In genomic region chr5:142324871-142325676, GRCh38 we compare ENCODE assay signal across 1 cellular context.
TF ChIP-seq lines count a peak whose summit lies in the region.

Gene SPRY4 (minus strand): TSS chr5:142325021. CDS start chr5:142315108, 9,913 bp downstream.

TF ChIP-seq in HepG2, 621 proteins besides CTCF, POLR2A, EP300 and RAD21 (continued from another document and continues in another):
- TF ChIP-seq ZFP90 (CRISPR knock-in tag; IDR thresholded peaks at IDR 0.05; ENCODE audit: borderline replicate concordance), result peak; percentile 62; the same call in 1 of the 2 replicates
- TF ChIP-seq ZHX1 (CRISPR knock-in tag; IDR thresholded peaks at IDR 0.05; ENCODE audit: low read depth), result no peak
- no peak for TF ChIP-seq ZNF577 (CRISPR knock-in tag; IDR thresholded peaks at IDR 0.05; ENCODE audit: borderline replicate concordance, low read depth)
- TF ChIP-seq ZNF318 (CRISPR knock-in tag; IDR thresholded peaks at IDR 0.05), result no peak
- no peak for TF ChIP-seq IRF1 (CRISPR knock-in tag; IDR thresholded peaks at IDR 0.05; ENCODE audit: low read depth)
- no peak for TF ChIP-seq ZNF3 (CRISPR knock-in tag; IDR thresholded peaks at IDR 0.05)
- TF ChIP-seq STAG1 (CRISPR knock-in tag; IDR thresholded peaks at IDR 0.05), result peak; percentile 34
- TF ChIP-seq FOSL1 (CRISPR knock-in tag; IDR thresholded peaks at IDR 0.05; ENCODE audit: borderline replicate concordance), result peak; percentile 1; the same call in 1 of the 2 replicates
- no peak for TF ChIP-seq FOXC1 (CRISPR knock-in tag; IDR thresholded peaks at IDR 0.05; ENCODE audit: borderline replicate concordance)
- TF ChIP-seq PAX8 (CRISPR knock-in tag; IDR thresholded peaks at IDR 0.05; ENCODE audit: borderline replicate concordance), result no peak; the same call in 1 of the 2 replicates
- TF ChIP-seq NCOR1 (IDR thresholded peaks at IDR 0.05; ENCODE audit: borderline replicate concordance, low read length), result no peak; the same call in 1 of the 2 replicates
- TF ChIP-seq ATRX (CRISPR knock-in tag; IDR thresholded peaks at IDR 0.05; ENCODE audit: borderline replicate concordance), result no peak
- peak; percentile 38; the same call in 1 of the 2 replicates for TF ChIP-seq ZNF879 (CRISPR knock-in tag; IDR thresholded peaks at IDR 0.05)
- TF ChIP-seq NRL (CRISPR knock-in tag; IDR thresholded peaks at IDR 0.05; ENCODE audit: borderline replicate concordance), result peak; percentile 47; the same call in 1 of the 2 replicates
- no peak for TF ChIP-seq ZNF746 (CRISPR knock-in tag; IDR thresholded peaks at IDR 0.05)
- peak; percentile 64 for TF ChIP-seq SRSF1 (optimal IDR thresholded peaks at IDR 0.05; ENCODE audit: low read depth, low read length)
- TF ChIP-seq ZSCAN22 (CRISPR knock-in tag; IDR thresholded peaks at IDR 0.05), result no peak
- TF ChIP-seq U2AF1 (optimal IDR thresholded peaks at IDR 0.05; ENCODE audit: low read depth, low read length), result no peak
- TF ChIP-seq ZFP1 (CRISPR knock-in tag; IDR thresholded peaks at IDR 0.05), result peak; percentile 73; the same call in 1 of the 2 replicates
- no peak for TF ChIP-seq ZBTB20 (CRISPR knock-in tag; IDR thresholded peaks at IDR 0.05; ENCODE audit: borderline replicate concordance, low read depth)
- TF ChIP-seq HIVEP1 (CRISPR knock-in tag; IDR thresholded peaks at IDR 0.05), result no peak
- peak; percentile 92 for TF ChIP-seq ZNF589 (CRISPR knock-in tag; conservative IDR thresholded peaks at IDR 0.05)
- TF ChIP-seq FOXO4 (CRISPR knock-in tag; conservative IDR thresholded peaks at IDR 0.05), result no peak
- TF ChIP-seq PBX3 (CRISPR knock-in tag; IDR thresholded peaks at IDR 0.05; ENCODE audit: borderline replicate concordance), result no peak
- no peak for TF ChIP-seq ZNF329 (CRISPR knock-in tag; IDR thresholded peaks at IDR 0.05; ENCODE audit: low read depth)
- TF ChIP-seq STAT5B (CRISPR knock-in tag; IDR thresholded peaks at IDR 0.05), result no peak; the same call in 1 of the 2 replicates
- no peak for TF ChIP-seq MAFG (CRISPR knock-in tag; IDR thresholded peaks at IDR 0.05)
- no peak for TF ChIP-seq ZMYM2 (CRISPR knock-in tag; IDR thresholded peaks at IDR 0.05)
- TF ChIP-seq ZNF138 (CRISPR knock-in tag; IDR thresholded peaks at IDR 0.05; ENCODE audit: low read depth), result peak; percentile 18; the same call in 1 of the 2 replicates
- peak; percentile 75 for TF ChIP-seq ZNF574 (CRISPR knock-in tag; IDR thresholded peaks at IDR 0.05)
- TF ChIP-seq ZNF558 (CRISPR knock-in tag; IDR thresholded peaks at IDR 0.05; ENCODE audit: borderline replicate concordance), result peak; percentile 85
- TF ChIP-seq KLF13 (CRISPR knock-in tag; IDR thresholded peaks at IDR 0.05), result no peak
- peak; percentile 10; the same call in 1 of the 2 replicates for TF ChIP-seq PHF8 (CRISPR knock-in tag; IDR thresholded peaks at IDR 0.05)
- no peak for TF ChIP-seq ZFY (CRISPR knock-in tag; IDR thresholded peaks at IDR 0.05)
- no peak for TF ChIP-seq ZFP62 (CRISPR knock-in tag; IDR thresholded peaks at IDR 0.05)
- TF ChIP-seq SIX1 (CRISPR knock-in tag; IDR thresholded peaks at IDR 0.05; ENCODE audit: borderline replicate concordance), result no peak
- no peak for TF ChIP-seq ZNF737 (CRISPR knock-in tag; IDR thresholded peaks at IDR 0.05; ENCODE audit: borderline replicate concordance)
- no peak; the same call in 1 of the 2 replicates for TF ChIP-seq ZNF609 (CRISPR knock-in tag; IDR thresholded peaks at IDR 0.05; ENCODE audit: borderline replicate concordance)
- no peak for TF ChIP-seq ZNF282 (IDR thresholded peaks at IDR 0.05; ENCODE audit: partially characterized antibody)
- no peak for TF ChIP-seq XRCC5 (optimal IDR thresholded peaks at IDR 0.05; ENCODE audit: low read length)
